Comparison of ENCODE assay signal across 14 cellular contexts in genomic region chr4:185309770-185310169, GRCh38.
DNase-seq lines count a peak whose midpoint lies in the region; ATAC-seq lines count a peak whose summit lies in the region.
"Had no signal": no experiment of that assay in that cellular context is flagged by ENCODE, and none has a peak within 500 bp of the region (broad histone marks: within the 10 kb centered on the region; RNA-seq: fewer than 3 reads in every experiment).

No MANE protein-coding gene starts in this region.

- H3K4me1 ChIP-seq in HAP-1 = peaks cover 22% of the 10 kb centered on the region

- no peaks in the 10 kb centered on the region for H3K27me3 ChIP-seq in HAP-1 (ENCODE audit: low read depth)

- no peaks in the 10 kb centered on the region for H3K9me3 ChIP-seq in HAP-1

- in situ Hi-C loops in HAP-1 (cut with MboI; ENCODE audit: low sequenced_read_pairs) = no loop called here

- peaks cover 5% of the 10 kb centered on the region; the same call in 1 of the 2 replicates for H3K36me3 ChIP-seq in HAP-1 (replicated peaks)

- DNase-seq in RPMI8226 = peak; percentile 58
- DNase-seq in HAP-1 (ENCODE audit: low spot score in 2 of 2) = no peak
- no peak for DNase-seq in posterior vena cava (ENCODE audit: low spot score)
- no peak for DNase-seq in hepatic stellate cell (ENCODE audit: low spot score)
- DNase-seq in GF-D8 (lab: John Stamatoyannopoulos, UW) = no peak
- DNase-seq: activated CD8-positive, alpha-beta memory T cell treated with anti-CD3 and anti-CD28 coated beads, Interleukin-2, amount 50 U/mL, for 48 hours; KBM-7; naive thymus-derived CD4-positive, alpha-beta T cell; NCI-H510A treated with DMSO at 0.1 percent for 48 hours; stimulated activated CD4-positive, alpha-beta T cell treated with anti-CD3 and anti-CD28 coated beads, Interleukin-15, amount 100 ng/mL, for 24 hours; T-cell had no signal

- intact Hi-C loops in posterior vena cava (cut with DNase I) = no loop called here

- no peak overlapping the region for H3K4me3 ChIP-seq in HAP-1

- ATAC-seq in GM18520 (IDR thresholded peaks at IDR 0.05; ENCODE audit: unreplicated experiment) (peak; percentile 40), GM21515 (IDR thresholded peaks at IDR 0.05; ENCODE audit: unreplicated experiment) (peak; percentile 54), HG03066 (IDR thresholded peaks at IDR 0.05; ENCODE audit: low read depth, unreplicated experiment) (peak; percentile 37)
- ATAC-seq: naive thymus-derived CD4-positive, alpha-beta T cell; T-cell had no signal
